In genomic region chr6:134147033-134147533, GRCh38 we compare ENCODE assay signal across 27 cellular contexts.
"Had no signal": no experiment of that assay in that cellular context is flagged by ENCODE, and none has a peak within 500 bp of the region (broad histone marks: within the 10 kb centered on the region; RNA-seq: fewer than 3 reads in every experiment).

No MANE protein-coding gene starts in this region.

- H3K27ac Mint-ChIP-seq: immature natural killer cell; memory B cell; natural killer cell; stimulated activated memory B cell treated with anti-CD40 and anti-IgM and Interleukin-4, amounts not matched to agents 10 μg/mL and 1 μg/mL and 100 μg/mL, for 72 hours had no signal

- H3K9ac ChIP-seq: parathyroid adenoma had no signal

- H2AFZ ChIP-seq: parathyroid adenoma had no signal

- H3K4me1 ChIP-seq: esophagus squamous epithelium, prostate gland, sigmoid colon, testis, upper lobe of right lung, uterus had no signal

- H3K27ac ChIP-seq: esophagus squamous epithelium, parathyroid adenoma, prostate gland, right atrium auricular region, sigmoid colon, testis, tibial nerve, upper lobe of right lung, uterus had no signal

- H3K4me3 Mint-ChIP-seq: immature natural killer cell; memory B cell; natural killer cell; stimulated activated memory B cell treated with anti-CD40 and anti-IgM and Interleukin-4, amounts not matched to agents 10 μg/mL and 1 μg/mL and 100 μg/mL, for 72 hours had no signal

- H3K4me3 ChIP-seq: coronary artery, esophagus squamous epithelium, lung, prostate gland, right atrium auricular region, sigmoid colon, testis, tibial nerve, upper lobe of right lung, uterus had no signal

- H3K4me1 Mint-ChIP-seq: immature natural killer cell, natural killer cell had no signal

- ATAC-seq: left colon; natural killer cell; stimulated activated memory B cell treated with anti-CD40 and anti-IgM and Interleukin-4, amounts not matched to agents 10 μg/mL and 1 μg/mL and 100 μg/mL, for 72 hours; stimulated activated naive CD8-positive, alpha-beta T cell treated with anti-CD3 and anti-CD28 coated beads, Interleukin-15, Interleukin-2, amounts not matched to agents 100 U/mL and 50 U/mL, for 24 hours; upper lobe of right lung had no signal

- H3K9me3 ChIP-seq: esophagus squamous epithelium, prostate gland, right atrium auricular region, sigmoid colon, testis, tibial nerve, upper lobe of right lung, uterus had no signal

- H3K79me2 ChIP-seq: parathyroid adenoma had no signal

- H3K9me3 Mint-ChIP-seq: immature natural killer cell, memory B cell, natural killer cell had no signal

- H3K27me3 Mint-ChIP-seq: stimulated activated memory B cell treated with anti-CD40 and anti-IgM and Interleukin-4, amounts not matched to agents 10 μg/mL and 1 μg/mL and 100 μg/mL, for 72 hours had no signal

- H3K36me3 Mint-ChIP-seq: immature natural killer cell; memory B cell; natural killer cell; stimulated activated memory B cell treated with anti-CD40 and anti-IgM and Interleukin-4, amounts not matched to agents 10 μg/mL and 1 μg/mL and 100 μg/mL, for 72 hours had no signal

- H3K36me3 ChIP-seq: esophagus squamous epithelium, prostate gland, right atrium auricular region, sigmoid colon, tibial nerve, upper lobe of right lung, uterus had no signal

- H3K27me3 ChIP-seq: esophagus squamous epithelium, right atrium auricular region, sigmoid colon, testis, tibial nerve, upper lobe of right lung, uterus had no signal

- DNase-seq: dermis blood vessel endothelial cell; effector memory CD4-positive, alpha-beta T cell; erythroblast; esophagus squamous epithelium; foreskin melanocyte; glutamatergic neuron; hypothalamus; immature natural killer cell; islet precursor cell; kidney glomerular epithelial cell; left colon; natural killer cell; sigmoid colon; stimulated activated CD4-positive, alpha-beta T cell treated with anti-CD3 and anti-CD28 coated beads, Interleukin-4, amount 100 ng/mL, for 4 hours; stimulated activated naive CD8-positive, alpha-beta T cell treated with anti-CD3 and anti-CD28 coated beads, Interleukin-15, Interleukin-2, amounts not matched to agents 100 U/mL and 50 U/mL, for 24 hours; substantia nigra; testis; upper lobe of right lung; uterus had no signal
